Comparison of ENCODE assay signal across 30 cellular contexts in the genomic region with DNA sequence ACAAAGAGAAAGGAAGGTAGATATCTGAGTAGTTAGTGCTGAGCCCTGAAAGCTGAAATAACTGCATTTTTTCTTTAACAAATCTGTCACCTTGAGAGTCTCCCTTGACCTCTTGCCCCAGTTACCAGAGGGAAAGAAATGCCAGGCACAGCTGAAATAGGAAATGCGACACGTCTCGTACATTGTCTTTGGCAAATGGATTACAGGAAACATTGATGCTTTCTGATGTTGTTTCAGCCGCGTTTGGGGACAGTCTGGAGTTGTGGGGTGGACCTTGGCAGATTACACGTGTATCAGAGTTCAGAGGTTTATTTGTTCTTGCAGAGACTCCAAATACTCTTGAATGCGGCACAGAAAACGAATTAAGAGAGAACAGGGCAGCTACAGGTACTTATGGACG.
"Had no signal": no experiment of that assay in that cellular context is flagged by ENCODE, and none has a peak within 500 bp of the region (broad histone marks: within the 10 kb centered on the region; RNA-seq: fewer than 3 reads in every experiment).

No MANE protein-coding gene starts in this region.

- H3K27me3 ChIP-seq: ascending aorta, MG63 had no signal

- H3K36me3 ChIP-seq: ascending aorta, MG63 had no signal

- H3K4me1 ChIP-seq: ascending aorta had no signal

- H3K9me3 ChIP-seq: ascending aorta, MG63 had no signal

- H3K9me3 Mint-ChIP-seq: activated CD8-positive, alpha-beta T cell treated with anti-CD3 and anti-CD28 coated beads for 36 hours; activated naive CD4-positive, alpha-beta T cell treated with anti-CD3 and anti-CD28 coated beads, Interleukin-2, amount 50 U/mL, for 24 hours; activated naive CD8-positive, alpha-beta T cell treated with anti-CD3 and anti-CD28 coated beads, Interleukin-2, amount 10 ng/mL, durations not matched to agents 7 days and 5 days; activated T-cell treated with anti-CD3 and anti-CD28 coated beads, Interleukin-2, amount 50 U/mL, for 72 hours; activated T-helper 2 cell treated with anti-CD3 and anti-CD28 coated beads, Interferon-gamma antibody, Interleukin-2, Interleukin-4, amounts not matched to agents 10 μg/mL and 5 μg/mL and 100 μg/mL, durations not matched to agents 14 hours and 24 hours and 36 hours had no signal

- DNase-seq: activated CD4-positive, alpha-beta T cell treated with anti-CD3 and anti-CD28 coated beads for 1 hour; activated CD4-positive, alpha-beta T cell treated with anti-CD3 and anti-CD28 coated beads for 48 hours; activated CD4-positive, CD25-positive, alpha-beta regulatory T cell; activated CD8-positive, alpha-beta T cell treated with anti-CD3 and anti-CD28 coated beads for 36 hours; activated gamma-delta T cell; activated naive CD4-positive, alpha-beta T cell treated with Interleukin-2 at 50 U/mL for 16 hours; activated naive CD8-positive, alpha-beta T cell treated with anti-CD3 and anti-CD28 coated beads, Interleukin-2, amount 10 ng/mL, durations not matched to agents 7 days and 5 days; activated T-cell treated with anti-CD3 and anti-CD28 coated beads, Interleukin-2, amount 50 U/mL, for 1 hour; activated T-cell treated with anti-CD3 and anti-CD28 coated beads, Interleukin-2, amount 50 U/mL, for 72 hours; amygdala; caudate nucleus; Kasumi-1; KG1; MG63; NCI-H1048; NCI-H1436 treated with DMSO at 0.1 percent for 48 hours; NCI-H1694 treated with DMSO at 0.1 percent for 48 hours; NCI-H2029; NCI-H345; NCI-H524 treated with DMSO at 0.1 percent for 48 hours; OCI-M1; Right ventricle myocardium superior; SW 1271; T-helper 1 cell; T-helper 2 cell; T-helper 9 cell had no signal

- H3K36me3 Mint-ChIP-seq: activated naive CD4-positive, alpha-beta T cell treated with anti-CD3 and anti-CD28 coated beads, Interleukin-2, amount 50 U/mL, for 24 hours; activated naive CD8-positive, alpha-beta T cell treated with anti-CD3 and anti-CD28 coated beads, Interleukin-2, amount 10 ng/mL, durations not matched to agents 7 days and 5 days had no signal

- ATAC-seq: activated CD8-positive, alpha-beta T cell treated with anti-CD3 and anti-CD28 coated beads for 36 hours; activated T-cell treated with anti-CD3 and anti-CD28 coated beads, Interleukin-2, amount 50 U/mL, for 72 hours had no signal

- H3K4me3 Mint-ChIP-seq: activated CD8-positive, alpha-beta T cell treated with anti-CD3 and anti-CD28 coated beads for 36 hours; activated naive CD4-positive, alpha-beta T cell treated with anti-CD3 and anti-CD28 coated beads, Interleukin-2, amount 50 U/mL, for 24 hours; activated naive CD8-positive, alpha-beta T cell treated with anti-CD3 and anti-CD28 coated beads, Interleukin-2, amount 10 ng/mL, durations not matched to agents 7 days and 5 days; activated T-cell treated with anti-CD3 and anti-CD28 coated beads, Interleukin-2, amount 50 U/mL, for 72 hours had no signal

- H3K4me3 ChIP-seq: ascending aorta, MG63 had no signal

- H3K27ac ChIP-seq: ascending aorta, VCaP had no signal

- H3K4me1 Mint-ChIP-seq: activated naive CD4-positive, alpha-beta T cell treated with anti-CD3 and anti-CD28 coated beads, Interleukin-2, amount 50 U/mL, for 24 hours; activated naive CD8-positive, alpha-beta T cell treated with anti-CD3 and anti-CD28 coated beads, Interleukin-2, amount 10 ng/mL, durations not matched to agents 7 days and 5 days had no signal

- H3K27ac Mint-ChIP-seq: activated CD8-positive, alpha-beta T cell treated with anti-CD3 and anti-CD28 coated beads for 36 hours; activated naive CD4-positive, alpha-beta T cell treated with anti-CD3 and anti-CD28 coated beads, Interleukin-2, amount 50 U/mL, for 24 hours; activated naive CD8-positive, alpha-beta T cell treated with anti-CD3 and anti-CD28 coated beads, Interleukin-2, amount 10 ng/mL, durations not matched to agents 7 days and 5 days; activated T-cell treated with anti-CD3 and anti-CD28 coated beads, Interleukin-2, amount 50 U/mL, for 72 hours; activated T-helper 2 cell treated with anti-CD3 and anti-CD28 coated beads, Interferon-gamma antibody, Interleukin-2, Interleukin-4, amounts not matched to agents 10 μg/mL and 5 μg/mL and 100 μg/mL, durations not matched to agents 14 hours and 24 hours and 36 hours had no signal
